8 cellular contexts compared by ENCODE assay signal in the genomic region with DNA sequence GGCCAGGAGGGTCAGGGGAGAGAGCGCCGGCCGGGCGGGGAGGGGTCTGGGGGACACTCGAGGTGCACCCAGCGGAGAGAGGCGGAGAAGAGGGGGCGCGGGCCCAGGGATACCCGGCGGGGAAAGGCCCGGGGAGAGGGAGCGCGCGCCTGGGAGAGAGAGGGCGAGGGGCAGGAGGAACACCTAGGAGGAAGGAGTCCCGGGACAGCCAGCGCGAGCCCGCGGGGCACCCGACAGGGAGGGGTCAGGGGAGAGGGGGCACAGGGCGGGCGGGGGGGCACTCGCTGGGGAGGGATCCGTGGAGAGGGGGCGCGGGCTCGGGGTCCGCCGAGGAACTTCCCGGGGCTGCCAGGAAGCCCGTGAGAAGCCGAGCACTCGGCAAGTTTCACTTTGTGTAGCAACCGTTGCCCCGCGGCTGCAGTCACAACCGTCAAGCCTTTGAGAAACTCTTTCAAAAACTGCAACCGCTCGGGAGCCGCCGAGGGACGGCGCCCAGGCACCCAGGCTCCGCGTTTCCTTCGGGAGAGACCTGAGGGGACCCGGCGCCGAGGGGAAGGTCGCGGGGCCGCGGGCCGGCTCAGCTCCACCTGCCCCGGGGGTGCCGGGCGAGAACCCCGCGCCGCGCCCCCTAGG. TPM values are rescaled to one million over a fixed set of nuclear protein-coding genes. Genes with fewer than 3 reads are reported as not detected.
DNase-seq lines count a peak whose midpoint lies in the region; ATAC-seq and TF ChIP-seq lines count a peak whose summit lies in the region.

No MANE protein-coding gene starts in this region.

- peaks cover 16 to 38% of the 10 kb centered on the region in 2 experiments; a peak in 3 of 4 replicates for H3K79me1 ChIP-seq in IMR-90 (ENCODE audit: low read depth in 1 of 2, low read length in 2 of 2)

- H2BK120ac ChIP-seq in IMR-90 (ENCODE audit: low read depth, low read length): no peak overlapping the region

- no peak overlapping the region for H3K18ac ChIP-seq in IMR-90 (ENCODE audit: low read depth, low read length)

- 0% methylated on average over 31 of the region's 63 CpGs; no CpG with 5 or more reads in 1 of the 2 experiments for WGBS in IMR-90 (ENCODE audit: extremely low coverage in 2 of 2, insufficient read length in 1 of 2), 2 experiments

- in situ Hi-C loops in IMR-90 (cut with MboI; ENCODE audit: low sequenced_read_pairs): no loop called here

- dilution Hi-C loops in IMR-90 (cut with HindIII; ENCODE audit: low sequenced_read_pairs, unreplicated experiment): no loop called here

- H2AK9ac ChIP-seq in IMR-90 (replicated peaks; ENCODE audit: low read depth, low read length, poor library complexity): no peak overlapping the region

- H3K14ac ChIP-seq in IMR-90 (replicated peaks; ENCODE audit: low read depth, low read length): no peak overlapping the region

- H2BK15ac ChIP-seq in IMR-90 (ENCODE audit: low read depth, low read length): no peak overlapping the region

- no peak for TF ChIP-seq RAD21 in IMR-90 (IDR thresholded peaks at IDR 0.05; ENCODE audit: low read length)

- no peaks in the 10 kb centered on the region for H3K27me3 ChIP-seq in IMR-90 (ENCODE audit: control insufficient read depth, insufficient read depth, low read length)

- H3K9ac ChIP-seq in IMR-90 (ENCODE audit: low read depth, low read length): peak overlapping the region; percentile 10; the same call in 1 of the 2 replicates

- POLR2A ChIA-PET in IMR-90 (lab: Charles Lee; ENCODE audit: unreplicated experiment): no interaction called here

- H2AK5ac ChIP-seq in IMR-90 (ENCODE audit: low read depth, low read length): no peak overlapping the region

- H3K4me2 ChIP-seq in IMR-90 (ENCODE audit: low read depth, low read length): peak overlapping the region; percentile 13; the same call in 1 of the 2 replicates

- peak overlapping the region; percentile 61 for H2BK5ac ChIP-seq in IMR-90 (ENCODE audit: low read depth, low read length, poor library complexity, severe bottlenecking)

- no peaks in the 10 kb centered on the region for H3K36me3 ChIP-seq in IMR-90 (ENCODE audit: control insufficient read depth, insufficient read depth, low read length)

- no peak for TF ChIP-seq POLR2A in IMR-90 (IDR thresholded peaks at IDR 0.05; ENCODE audit: low read depth, low read length)

- ATAC-seq in GM21528 (IDR thresholded peaks at IDR 0.05; ENCODE audit: low FRiP score, unreplicated experiment) (peak; percentile 33), IMR-90 (ENCODE audit: low read depth) (peak; percentile 57)

- TF ChIP-seq CTCF in IMR-90 (conservative IDR thresholded peaks at IDR 0.05; ENCODE audit: low read depth, low read length): no peak

- CTCF ChIA-PET in IMR-90 (lab: Yijun Ruan, JAX): no interaction called here

- no peak overlapping the region for H3K23ac ChIP-seq in IMR-90 (ENCODE audit: low read depth, low read length)

- H3K9me3 ChIP-seq in IMR-90 (ENCODE audit: control insufficient read depth, insufficient read depth, low read length): no peaks in the 10 kb centered on the region

- BruUV-seq in IMR-90 (replicated peaks; lab: Mats Ljungman, UMichigan): no TSS peak

- peaks cover 9% of the 10 kb centered on the region; the same call in 1 of the 2 replicates for H3K9me1 ChIP-seq in IMR-90 (ENCODE audit: insufficient read depth, low read length)

- H3K4me3 ChIP-seq in IMR-90 (ENCODE audit: insufficient read depth, low read depth, low read length): peak overlapping the region; percentile 70
- peak overlapping the region; percentile 69 for H3K4me3 ChIP-seq in skeletal muscle cell (ENCODE audit: low read depth, low read length)

- no peak overlapping the region for H4K5ac ChIP-seq in IMR-90 (ENCODE audit: low read depth, low read length)

- H2AFZ ChIP-seq in IMR-90 (replicated peaks; ENCODE audit: low read length, poor library complexity): peak overlapping the region; percentile 99

- DNase-seq in DMS53 (lab: John Stamatoyannopoulos, UW) (peak; percentile 77), IMR-90 (peak; percentile 65), T-helper 2 cell (peak; percentile 37 to 85 (median 60)), hepatic stellate cell (ENCODE audit: low spot score) (peak; percentile 81), skeletal muscle cell (ENCODE audit: low read depth) (no peak), COR-L47 (lab: John Stamatoyannopoulos, UW) (no peak)

- peaks cover 14% of the 10 kb centered on the region; the same call in 1 of the 2 replicates for H4K20me1 ChIP-seq in IMR-90 (ENCODE audit: insufficient read depth, low read length)

- H3K27ac ChIP-seq in IMR-90 (ENCODE audit: insufficient read depth, low read length): peak overlapping the region; percentile 67
- H3K27ac ChIP-seq in angular gyrus (ENCODE audit: low read depth, low read length): peak overlapping the region; percentile 30

- H2BK20ac ChIP-seq in IMR-90 (ENCODE audit: low read depth, low read length): no peak overlapping the region

- H3K4ac ChIP-seq in IMR-90 (ENCODE audit: low read depth, low read length): no peak overlapping the region; the same call in 1 of the 2 replicates

- peaks cover 12% of the 10 kb centered on the region for H3K4me1 ChIP-seq in IMR-90 (ENCODE audit: control insufficient read depth, insufficient read depth, low read length)

- peak overlapping the region; percentile 26; the same call in 1 of the 2 replicates for H3K56ac ChIP-seq in IMR-90 (ENCODE audit: extremely low read depth, insufficient read depth, low read length)

- intact Hi-C loops in IMR-90 (cut with micrococcal nuclease): loop anchor here (1.0 kb wide), 1 partner anchor 154 kb away; no protein-coding TSS in a partner anchor

- H4K8ac ChIP-seq in IMR-90 (ENCODE audit: low read depth in 2 of 2, low read length in 2 of 2): no peak overlapping the region; a peak in 1 of 4 replicates

- no peak overlapping the region for H4K91ac ChIP-seq in IMR-90 (ENCODE audit: insufficient read depth, low read depth, low read length)

TF ChIP-seq in IMR-90, 13 proteins besides CTCF, POLR2A, EP300 and RAD21:
- TF ChIP-seq CEBPB (IDR thresholded peaks at IDR 0.05; ENCODE audit: low read depth, low read length): no peak
- TF ChIP-seq, protein P1, sequence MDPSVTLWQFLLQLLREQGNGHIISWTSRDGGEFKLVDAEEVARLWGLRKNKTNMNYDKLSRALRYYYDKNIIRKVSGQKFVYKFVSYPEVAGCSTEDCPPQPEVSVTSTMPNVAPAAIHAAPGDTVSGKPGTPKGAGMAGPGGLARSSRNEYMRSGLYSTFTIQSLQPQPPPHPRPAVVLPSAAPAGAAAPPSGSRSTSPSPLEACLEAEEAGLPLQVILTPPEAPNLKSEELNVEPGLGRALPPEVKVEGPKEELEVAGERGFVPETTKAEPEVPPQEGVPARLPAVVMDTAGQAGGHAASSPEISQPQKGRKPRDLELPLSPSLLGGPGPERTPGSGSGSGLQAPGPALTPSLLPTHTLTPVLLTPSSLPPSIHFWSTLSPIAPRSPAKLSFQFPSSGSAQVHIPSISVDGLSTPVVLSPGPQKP (IDR thresholded peaks at IDR 0.05; ENCODE audit: borderline replicate concordance, low read depth, low read length): no peak
- TF ChIP-seq RCOR1 (IDR thresholded peaks at IDR 0.05; ENCODE audit: insufficient replicate concordance, low read length): no peak
- no peak for TF ChIP-seq CHD1 (IDR thresholded peaks at IDR 0.05; ENCODE audit: low read depth, low read length)
- TF ChIP-seq MXI1 (IDR thresholded peaks at IDR 0.05; ENCODE audit: borderline replicate concordance, low read depth, low read length): no peak
- no peak for TF ChIP-seq MAFK (IDR thresholded peaks at IDR 0.05; ENCODE audit: low read depth, low read length)
- TF ChIP-seq RFX5 (IDR thresholded peaks at IDR 0.05; ENCODE audit: low read depth, low read length): no peak
- no peak for TF ChIP-seq NFE2L2 (IDR thresholded peaks at IDR 0.05; ENCODE audit: low read depth, low read length)
- no peak for TF ChIP-seq MAZ (IDR thresholded peaks at IDR 0.05; ENCODE audit: borderline replicate concordance, low read depth, low read length)
- no peak for TF ChIP-seq FOS (IDR thresholded peaks at IDR 0.05; ENCODE audit: low read depth, low read length)
- TF ChIP-seq, protein P2, sequence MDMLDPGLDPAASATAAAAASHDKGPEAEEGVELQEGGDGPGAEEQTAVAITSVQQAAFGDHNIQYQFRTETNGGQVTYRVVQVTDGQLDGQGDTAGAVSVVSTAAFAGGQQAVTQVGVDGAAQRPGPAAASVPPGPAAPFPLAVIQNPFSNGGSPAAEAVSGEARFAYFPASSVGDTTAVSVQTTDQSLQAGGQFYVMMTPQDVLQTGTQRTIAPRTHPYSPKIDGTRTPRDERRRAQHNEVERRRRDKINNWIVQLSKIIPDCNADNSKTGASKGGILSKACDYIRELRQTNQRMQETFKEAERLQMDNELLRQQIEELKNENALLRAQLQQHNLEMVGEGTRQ (IDR thresholded peaks at IDR 0.05; ENCODE audit: low read depth, low read length): no peak
- TF ChIP-seq SMC3 (IDR thresholded peaks at IDR 0.05; ENCODE audit: low read depth, low read length): no peak
- TF ChIP-seq BHLHE40 (IDR thresholded peaks at IDR 0.05; ENCODE audit: low read depth, low read length): no peak

RNA-seq across cellular contexts. Expression of a gene that starts 0.5 kb away (rescaled TPM):
- total RNA-seq in IMR-90 (2012; rRNA removed): 145 and 179 TPM in 2 replicates
- polyA plus RNA-seq in IMR-90 (2012; rRNA removed): 83.8 and 87.6 TPM in 2 replicates
- polyA plus RNA-seq in IMR-90 (2012; cell fraction: cytosol; rRNA removed): 48.4 and 65.5 TPM in 2 replicates
- polyA plus RNA-seq in IMR-90 (2012; cell fraction: nucleus; rRNA removed; ENCODE audit: low replicate concordance): 47.4 and 74.1 TPM in 2 replicates

Comparison
In these comparisons a context has a peak if more than half of its experiments do, and no peak if none do; other contexts are left out.
1. DNase-seq: peak in DMS53 (single experiment), IMR-90 (single experiment), T-helper 2 cell (5 of 5) and hepatic stellate cell (single experiment); none in skeletal muscle cell (single experiment) and COR-L47 (single experiment).